Comparison of ENCODE assay signal across 11 cellular contexts in the genomic region with DNA sequence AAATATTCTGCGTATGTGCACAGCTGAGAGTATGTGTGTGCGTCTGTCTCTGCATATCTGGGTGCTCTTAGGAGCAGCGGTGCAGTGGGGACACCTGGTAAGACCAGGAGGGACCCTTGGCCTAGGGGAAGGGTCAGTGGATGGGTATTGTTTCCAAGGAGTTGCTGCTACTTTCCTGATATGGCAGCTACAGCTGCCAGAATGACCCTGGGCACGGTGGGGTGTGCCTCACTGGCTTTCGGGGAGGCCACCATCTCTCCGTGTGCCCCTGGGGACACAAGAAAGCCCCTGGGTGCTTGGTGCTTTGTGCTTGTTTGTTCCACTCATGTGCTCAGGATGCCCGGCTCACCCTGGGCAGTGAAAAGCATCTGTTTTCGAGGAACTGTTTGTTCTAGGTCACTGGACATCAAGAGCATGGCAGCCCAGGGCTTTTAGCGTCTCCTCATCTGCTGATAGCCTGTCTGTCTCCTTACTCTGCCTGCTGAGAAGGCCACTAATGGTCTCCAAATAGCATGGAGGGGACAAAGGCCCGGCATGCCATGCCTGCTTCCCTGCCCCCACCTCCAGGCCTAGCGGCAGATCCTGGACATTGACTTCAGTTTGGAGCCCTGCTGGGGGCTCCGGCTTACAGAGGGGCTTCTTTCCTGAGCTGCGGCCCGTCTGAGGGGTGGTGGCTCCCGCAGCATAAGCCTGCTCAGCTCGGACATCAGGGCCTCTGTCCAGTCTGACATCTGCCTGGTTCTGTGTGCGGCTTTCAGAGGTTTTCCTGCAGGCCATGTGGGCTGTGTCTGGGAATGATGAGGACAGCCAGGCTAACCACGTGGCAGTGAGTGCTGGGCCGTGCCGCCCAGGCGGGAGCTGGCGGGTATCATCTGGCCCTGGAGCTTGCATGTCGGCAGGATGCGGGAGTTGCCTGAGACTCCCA. TPM values are rescaled to one million over a fixed set of nuclear protein-coding genes. Genes with fewer than 3 reads are reported as not detected.
DNase-seq lines count a peak whose midpoint lies in the region; ATAC-seq and TF ChIP-seq lines count a peak whose summit lies in the region.
"Had no signal": no experiment of that assay in that cellular context is flagged by ENCODE, and none has a peak within 500 bp of the region (broad histone marks: within the 10 kb centered on the region; RNA-seq: fewer than 3 reads in every experiment).

No MANE protein-coding gene starts in this region.

- peak overlapping the region; percentile 81 to 87 for H3K27ac ChIP-seq in ascending aorta
- H3K27ac ChIP-seq in left ventricle myocardium inferior (replicated peaks) = peak overlapping the region; percentile 46
- no peak overlapping the region for H3K27ac ChIP-seq in trophoblast cell (ENCODE audit: low read depth, low read length)
- no peak overlapping the region for H3K27ac ChIP-seq in WERI-Rb-1

- peak overlapping the region; percentile 14 for H2BK12ac ChIP-seq in trophoblast cell (ENCODE audit: low read length)

- H3K9me3 ChIP-seq in BE2C (no peaks in the 10 kb centered on the region), ascending aorta (no peaks in the 10 kb centered on the region), left ventricle myocardium inferior (replicated peaks) (no peaks in the 10 kb centered on the region), trophoblast cell (ENCODE audit: insufficient read depth, low read depth, low read length) (no peaks in the 10 kb centered on the region), WERI-Rb-1 (ENCODE audit: severe bottlenecking) (no peaks in the 10 kb centered on the region)
- H3K9me3 ChIP-seq: adrenal gland had no signal

- H2AFZ ChIP-seq in trophoblast cell (ENCODE audit: insufficient read depth, low read length, poor library complexity) = no peak overlapping the region

- H3K79me1 ChIP-seq in trophoblast cell (ENCODE audit: low read length) = peaks cover 2% of the 10 kb centered on the region

- no peak overlapping the region for H2AK5ac ChIP-seq in trophoblast cell (ENCODE audit: low read length)

- no peak overlapping the region for H4K91ac ChIP-seq in trophoblast cell (ENCODE audit: low read depth, low read length)

- H3K4me3 ChIP-seq in BE2C (ENCODE audit: low read depth, low read length) = no peak overlapping the region
- H3K4me3 ChIP-seq in ascending aorta = peak overlapping the region; percentile 22 to 40
- H3K4me3 ChIP-seq in left ventricle myocardium inferior = peak overlapping the region; percentile 17
- H3K4me3 ChIP-seq in trophoblast cell (ENCODE audit: low read depth, low read length) = no peak overlapping the region
- H3K4me3 ChIP-seq in WERI-Rb-1 (ENCODE audit: low read depth, low read length) = no peak overlapping the region
- H3K4me3 ChIP-seq: adrenal gland, lung had no signal

- H2BK120ac ChIP-seq in trophoblast cell (ENCODE audit: insufficient read depth, low read length, poor library complexity) = no peak overlapping the region

- no peaks in the 10 kb centered on the region for H3K9me3 Mint-ChIP-seq in naive thymus-derived CD8-positive, alpha-beta T cell

- no CpG with 5 or more reads among the region's 24 CpGs for WGBS in trophoblast cell (ENCODE audit: extremely low coverage, insufficient coverage, insufficient read length)

- no peak overlapping the region for H3K4me2 ChIP-seq in trophoblast cell (ENCODE audit: low read length)

- no peak overlapping the region for H3K14ac ChIP-seq in trophoblast cell (ENCODE audit: low read length)

- TF ChIP-seq CTCF in BE2C (IDR thresholded peaks at IDR 0.05; ENCODE audit: low read depth, low read length) (no peak), ascending aorta (IDR thresholded peaks at IDR 0.05) (no peak), left ventricle myocardium inferior (IDR thresholded peaks at IDR 0.05; ENCODE audit: borderline replicate concordance) (no peak), WERI-Rb-1 (IDR thresholded peaks at IDR 0.05; ENCODE audit: low read depth, low read length) (no peak)

- peak overlapping the region; percentile 7 for H3K4ac ChIP-seq in trophoblast cell (ENCODE audit: low read depth, low read length)

- H3K4me1 ChIP-seq in BE2C (peaks cover 5% of the 10 kb centered on the region; the same call in 1 of the 2 replicates), ascending aorta (peaks cover 7 to 49% of the 10 kb centered on the region in 2 donors), left ventricle myocardium inferior (peaks cover 23% of the 10 kb centered on the region), trophoblast cell (ENCODE audit: control insufficient read depth in 1 of 2, insufficient read depth in 2 of 2, low read length in 2 of 2) (peaks cover 7 to 22% of the 10 kb centered on the region in 2 experiments)

- no peak overlapping the region for H3K23ac ChIP-seq in trophoblast cell (ENCODE audit: low read length)

- intact Hi-C loops in ascending aorta (cut with DNase I) (no loop called here), left ventricle myocardium inferior (cut with micrococcal nuclease) (loop anchor here (10.0 kb wide), 1 partner anchor 193 kb away; no protein-coding TSS in a partner anchor)

- H3K36me3 ChIP-seq in BE2C (no peaks in the 10 kb centered on the region; the same call in 1 of the 2 replicates), ascending aorta (peaks cover 33 to 34% of the 10 kb centered on the region in 2 donors), left ventricle myocardium inferior (peaks cover 32% of the 10 kb centered on the region), trophoblast cell (ENCODE audit: control insufficient read depth in 1 of 2, insufficient read depth in 2 of 2, low read length in 2 of 2) (peaks cover 44 to 45% of the 10 kb centered on the region in 2 experiments), WERI-Rb-1 (no peaks in the 10 kb centered on the region)

- H3K36me3 Mint-ChIP-seq in naive thymus-derived CD8-positive, alpha-beta T cell = peaks cover 0 to 28% (median 6%) of the 10 kb centered on the region in 3 donors

- POLR2A ChIA-PET in naive thymus-derived CD8-positive, alpha-beta T cell (lab: Charles Lee) = interaction anchor here (0.6 to 1.4 kb wide), 2 partner anchors 9 to 86 kb away, joined by 4 read pairs; partner anchors contain the start of gene PFKFB3

- H3K27me3 Mint-ChIP-seq in naive thymus-derived CD8-positive, alpha-beta T cell = no peaks in the 10 kb centered on the region

- no peak overlapping the region for H4K12ac ChIP-seq in trophoblast cell (ENCODE audit: low read depth, low read length)

- ATAC-seq in naive thymus-derived CD8-positive, alpha-beta T cell = no peak
- no peak for ATAC-seq in HG02852 (IDR thresholded peaks at IDR 0.05; ENCODE audit: unreplicated experiment)

- DNase-seq in BE2C (peak; percentile 48), ascending aorta (ENCODE audit: low spot score in 2 of 2) (peak in 1 of 2 donors; percentile 78), left ventricle myocardium inferior (peak; percentile 61), trophoblast cell (peak in 1 of 2 donors; percentile 24), WERI-Rb-1 (no peak)
- no peak for DNase-seq in naive thymus-derived CD8-positive, alpha-beta T cell
- no peak for DNase-seq in activated CD8-positive, alpha-beta memory T cell treated with anti-CD3 and anti-CD28 coated beads for 24 hours
- DNase-seq: NCI-H2171 had no signal

- H3K4me3 Mint-ChIP-seq in naive thymus-derived CD8-positive, alpha-beta T cell = peak overlapping the region in 1 of 10 donors; percentile 22

- H2BK5ac ChIP-seq in trophoblast cell (ENCODE audit: low read depth, low read length, poor library complexity) = no peak overlapping the region

- peaks cover 14% of the 10 kb centered on the region for H3K79me2 ChIP-seq in trophoblast cell (ENCODE audit: control insufficient read depth, insufficient read depth, low read length, poor library complexity)

- peaks cover 5 to 19% (median 10%) of the 10 kb centered on the region in 4 donors for H3K4me1 Mint-ChIP-seq in naive thymus-derived CD8-positive, alpha-beta T cell

- H3K18ac ChIP-seq in trophoblast cell (ENCODE audit: low read length) = peak overlapping the region; percentile 15

- H3K27ac Mint-ChIP-seq in naive thymus-derived CD8-positive, alpha-beta T cell = peak overlapping the region in 1 of 10 donors; percentile 44

- no peak overlapping the region for H3K9ac ChIP-seq in trophoblast cell (ENCODE audit: low read length)

- no peak overlapping the region for H4K8ac ChIP-seq in trophoblast cell (ENCODE audit: low read depth, low read length)

- no peaks in the 10 kb centered on the region for H3K27me3 ChIP-seq in BE2C
- no peaks in the 10 kb centered on the region for H3K27me3 ChIP-seq in ascending aorta
- H3K27me3 ChIP-seq in left ventricle myocardium inferior (ENCODE audit: low read depth) = no peaks in the 10 kb centered on the region
- no peaks in the 10 kb centered on the region for H3K27me3 ChIP-seq in trophoblast cell (ENCODE audit: insufficient read depth, low read length)
- peaks cover under 1% of the 10 kb centered on the region for H3K27me3 ChIP-seq in WERI-Rb-1 (ENCODE audit: insufficient read depth, low read depth, severe bottlenecking)
- H3K27me3 ChIP-seq: adrenal gland had no signal

RNA-seq across cellular contexts. Expression of gene PFKFB3, which starts 8.9 kb away (rescaled TPM):
- 12.1 TPM for polyA plus RNA-seq in BE2C (2012; ENCODE audit: insufficient read depth, insufficient read length, low read depth)
- total RNA-seq in ascending aorta (68.0 TPM), left ventricle myocardium inferior (14.1 TPM)
- polyA plus RNA-seq in trophoblast cell (2013) = 45.0 and 46.4 TPM in 2 replicates
- total RNA-seq in naive thymus-derived CD8-positive, alpha-beta T cell = 10 to 100 TPM; 75.0 to 79.4 TPM
- polyA plus RNA-seq in naive thymus-derived CD8-positive, alpha-beta T cell = 1 to 10 TPM; 1.6 to 7.1 (median 4.8) TPM

Comparison
In these comparisons a context has a peak if more than half of its experiments do, and no peak if none do; other contexts are left out.
1. DNase-seq: peak in BE2C (single experiment) and left ventricle myocardium inferior (single experiment); none in naive thymus-derived CD8-positive, alpha-beta T cell (0 of 10), activated CD8-positive, alpha-beta memory T cell treated with anti-CD3 and anti-CD28 coated beads for 24 hours (single experiment) and WERI-Rb-1 (single experiment).
2. H3K4me3 ChIP-seq: peak in ascending aorta (2 of 2) and left ventricle myocardium inferior (single experiment); none in BE2C (single experiment), trophoblast cell (single experiment) and WERI-Rb-1 (single experiment).
3. H3K27ac ChIP-seq: peak in ascending aorta (2 of 2) and left ventricle myocardium inferior (single experiment); none in trophoblast cell (single experiment) and WERI-Rb-1 (single experiment).